In the genomic region with DNA sequence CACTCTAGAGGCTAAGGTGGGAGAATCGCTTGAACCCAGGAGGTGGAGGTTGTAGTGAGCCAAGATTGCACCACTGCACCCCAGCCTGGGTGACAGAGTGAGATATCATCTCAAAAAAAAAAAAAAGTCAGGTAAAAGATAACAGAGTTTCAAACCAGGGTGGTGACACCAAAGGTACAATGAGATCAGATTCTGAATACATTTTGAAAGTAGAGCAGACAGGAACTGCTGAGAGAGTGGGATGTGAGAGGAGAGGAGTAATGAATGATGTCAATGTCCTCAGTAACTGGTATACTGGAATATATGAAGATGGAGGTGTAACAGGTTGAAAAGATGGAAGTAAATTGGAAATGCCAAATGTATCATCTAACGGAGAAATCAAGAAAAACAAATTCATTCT, we compare ENCODE assay signal across 20 cellular contexts.
"Had no signal": no experiment of that assay in that cellular context is flagged by ENCODE, and none has a peak within 500 bp of the region (broad histone marks: within the 10 kb centered on the region; RNA-seq: fewer than 3 reads in every experiment).

No MANE protein-coding gene starts in this region.

- H3K27ac Mint-ChIP-seq: memory B cell had no signal

- H3K27me3 ChIP-seq: brain microvascular endothelial cell, esophagus squamous epithelium, upper lobe of left lung had no signal

- FAIRE-seq: endothelial cell of umbilical vein had no signal

- DNase-seq: activated CD4-positive, alpha-beta T cell treated with anti-CD3 and anti-CD28 coated beads for 1 hour; activated naive CD4-positive, alpha-beta T cell; brain microvascular endothelial cell; cortex of kidney; effector CD4-positive, alpha-beta T cell; esophagus squamous epithelium; glutamatergic neuron; hypothalamus; left ventricle myocardium inferior; mucosa of descending colon; naive thymus-derived CD8-positive, alpha-beta T cell; Right ventricle myocardium superior; stimulated activated naive CD4-positive, alpha-beta T cell; T1000; upper lobe of left lung had no signal

- H3K36me3 ChIP-seq: brain microvascular endothelial cell, esophagus squamous epithelium, left ventricle myocardium inferior, upper lobe of left lung had no signal

- H3K4me3 Mint-ChIP-seq: central memory CD8-positive, alpha-beta T cell; memory B cell; naive thymus-derived CD8-positive, alpha-beta T cell had no signal

- H3K9me3 Mint-ChIP-seq: central memory CD8-positive, alpha-beta T cell; memory B cell had no signal

- H3K27me3 Mint-ChIP-seq: central memory CD8-positive, alpha-beta T cell; memory B cell; naive thymus-derived CD8-positive, alpha-beta T cell had no signal

- H3K4me1 ChIP-seq: upper lobe of left lung had no signal

- H3K9me3 ChIP-seq: esophagus squamous epithelium, left ventricle myocardium inferior, mucosa of descending colon, upper lobe of left lung had no signal

- H3K27ac ChIP-seq: brain microvascular endothelial cell, esophagus squamous epithelium, left ventricle myocardium inferior, SK-N-MC, upper lobe of left lung, VCaP had no signal

- H3K4me3 ChIP-seq: esophagus squamous epithelium, left ventricle myocardium inferior, mucosa of descending colon, SK-N-MC, upper lobe of left lung had no signal

- ATAC-seq: mucosa of descending colon; naive thymus-derived CD8-positive, alpha-beta T cell had no signal
